ENCODE assay signal across 9 cellular contexts in the genomic region with DNA sequence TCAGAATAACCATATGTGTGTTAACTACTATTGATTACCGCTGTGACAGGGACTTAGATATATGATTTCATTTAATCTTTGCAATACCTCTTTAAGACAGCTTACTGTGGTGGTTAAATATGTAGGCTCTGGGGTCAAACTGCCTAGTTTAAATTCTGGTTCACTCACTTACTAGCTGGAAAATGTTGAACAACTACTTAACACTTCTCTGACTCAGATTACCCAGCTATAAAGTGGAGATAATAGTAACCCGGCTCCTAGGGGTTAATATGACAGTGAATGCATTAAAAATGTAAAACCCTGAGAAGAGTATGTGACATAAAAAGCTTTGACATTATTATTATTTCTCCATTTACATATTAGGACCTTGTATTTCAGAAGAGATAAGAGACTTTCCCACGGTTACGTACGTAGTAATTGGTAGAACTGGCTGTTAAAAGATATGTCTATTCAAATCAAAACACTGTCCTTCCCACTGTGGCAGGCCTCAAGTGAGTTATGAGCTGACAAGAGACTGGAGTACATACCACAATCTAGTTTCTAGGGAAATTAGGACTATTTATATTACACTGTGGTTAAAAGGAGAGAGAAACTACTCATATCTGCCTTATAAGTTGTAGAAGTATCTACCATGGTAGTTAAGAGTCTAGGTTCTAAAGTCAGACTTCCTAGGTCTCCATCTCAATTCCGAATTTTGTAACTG. TPM values are rescaled to one million over a fixed set of nuclear protein-coding genes. Genes with fewer than 3 reads are reported as not detected.
DNase-seq lines count a peak whose midpoint lies in the region; ATAC-seq lines count a peak whose summit lies in the region.
"Had no signal": no experiment of that assay in that cellular context is flagged by ENCODE, and none has a peak within 500 bp of the region (broad histone marks: within the 10 kb centered on the region; RNA-seq: fewer than 3 reads in every experiment).

No MANE protein-coding gene starts in this region.

- no peak overlapping the region for H3K4me3 ChIP-seq in aorta (ENCODE audit: low read length in 2 of 2)

- H3K4me3 Mint-ChIP-seq in activated CD8-positive, alpha-beta memory T cell treated with anti-CD3 and anti-CD28 coated beads, Interleukin-2, amount 10 ng/mL, durations not matched to agents 7 days and 5 days, result no peak overlapping the region
- H3K4me3 Mint-ChIP-seq in stimulated activated effector memory CD8-positive, alpha-beta T cell treated with anti-CD3 and anti-CD28 coated beads, Interleukin-12 subunit alpha, Interleukin-12 subunit beta, amount 100 ng/mL, for 72 hours, result no peak overlapping the region
- H3K4me3 Mint-ChIP-seq: naive thymus-derived CD4-positive, alpha-beta T cell had no signal

- peaks cover 65% of the 10 kb centered on the region for H3K27me3 Mint-ChIP-seq in activated CD8-positive, alpha-beta memory T cell treated with anti-CD3 and anti-CD28 coated beads, Interleukin-2, amount 10 ng/mL, durations not matched to agents 7 days and 5 days

- peak; percentile 61 for DNase-seq in activated CD8-positive, alpha-beta memory T cell treated with anti-CD3 and anti-CD28 coated beads, Interleukin-2, amount 10 ng/mL, durations not matched to agents 7 days and 5 days
- DNase-seq in activated CD8-positive, alpha-beta memory T cell treated with anti-CD3 and anti-CD28 coated beads, Interleukin-2, amount 50 U/mL, for 4 hours, result no peak
- DNase-seq in stimulated activated effector memory CD8-positive, alpha-beta T cell treated with anti-CD3 and anti-CD28 coated beads, Interleukin-12 subunit alpha, Interleukin-12 subunit beta, amount 100 ng/mL, for 72 hours (ENCODE audit: low spot score in 2 of 2), result no peak
- DNase-seq in nucleus accumbens (lab: John Stamatoyannopoulos, UW), result no peak
- DNase-seq in A172 (ENCODE audit: low spot score), result no peak
- DNase-seq in aorta, result no peak
- DNase-seq: naive thymus-derived CD4-positive, alpha-beta T cell had no signal

- no peak for ATAC-seq in activated CD8-positive, alpha-beta memory T cell treated with anti-CD3 and anti-CD28 coated beads, Interleukin-2, amount 10 ng/mL, durations not matched to agents 7 days and 5 days
- ATAC-seq in GM21723 (IDR thresholded peaks at IDR 0.05; ENCODE audit: unreplicated experiment) (peak; percentile 68), HG03378 (IDR thresholded peaks at IDR 0.05; ENCODE audit: unreplicated experiment) (peak; percentile 94), aorta (ENCODE audit: low FRiP score) (no peak)
- ATAC-seq in stimulated activated effector memory CD8-positive, alpha-beta T cell treated with anti-CD3 and anti-CD28 coated beads, Interleukin-12 subunit alpha, Interleukin-12 subunit beta, amount 100 ng/mL, for 72 hours, result peak; percentile 81
- ATAC-seq: naive thymus-derived CD4-positive, alpha-beta T cell had no signal

- no peaks in the 10 kb centered on the region for H3K36me3 ChIP-seq in aorta (ENCODE audit: control insufficient read depth in 1 of 2, insufficient read depth in 2 of 2, low read length in 1 of 2)

- H3K9me3 ChIP-seq in aorta (ENCODE audit: control insufficient read depth, low read length), result no peaks in the 10 kb centered on the region

- H3K27ac Mint-ChIP-seq in activated CD8-positive, alpha-beta memory T cell treated with anti-CD3 and anti-CD28 coated beads, Interleukin-2, amount 10 ng/mL, durations not matched to agents 7 days and 5 days, result no peak overlapping the region
- no peak overlapping the region for H3K27ac Mint-ChIP-seq in stimulated activated effector memory CD8-positive, alpha-beta T cell treated with anti-CD3 and anti-CD28 coated beads, Interleukin-12 subunit alpha, Interleukin-12 subunit beta, amount 100 ng/mL, for 72 hours

- CTCF ChIA-PET in activated CD8-positive, alpha-beta memory T cell treated with anti-CD3 and anti-CD28 coated beads, Interleukin-2, amount 10 ng/mL, durations not matched to agents 7 days and 5 days (lab: Charles Lee), result interaction anchor here (0.9 to 1.9 kb wide), 5 partner anchors 84 to 595 kb away, joined by 3 to 6 read pairs (median 4); no protein-coding TSS in a partner anchor

- peaks cover 20% of the 10 kb centered on the region for H3K4me1 Mint-ChIP-seq in activated CD8-positive, alpha-beta memory T cell treated with anti-CD3 and anti-CD28 coated beads, Interleukin-2, amount 10 ng/mL, durations not matched to agents 7 days and 5 days
- peaks cover 31% of the 10 kb centered on the region for H3K4me1 Mint-ChIP-seq in stimulated activated effector memory CD8-positive, alpha-beta T cell treated with anti-CD3 and anti-CD28 coated beads, Interleukin-12 subunit alpha, Interleukin-12 subunit beta, amount 100 ng/mL, for 72 hours

- intact Hi-C loops in aorta (cut with DNase I), result no loop called here

- H3K27ac ChIP-seq in aorta (ENCODE audit: low read depth in 1 of 2, low read length in 2 of 2), result no peak overlapping the region

- no peaks in the 10 kb centered on the region for H3K36me3 Mint-ChIP-seq in activated CD8-positive, alpha-beta memory T cell treated with anti-CD3 and anti-CD28 coated beads, Interleukin-2, amount 10 ng/mL, durations not matched to agents 7 days and 5 days
- no peaks in the 10 kb centered on the region for H3K36me3 Mint-ChIP-seq in stimulated activated effector memory CD8-positive, alpha-beta T cell treated with anti-CD3 and anti-CD28 coated beads, Interleukin-12 subunit alpha, Interleukin-12 subunit beta, amount 100 ng/mL, for 72 hours
- H3K36me3 Mint-ChIP-seq: naive thymus-derived CD4-positive, alpha-beta T cell had no signal

- 61 to 70% methylated on average over 6 of the region's 6 CpGs for WGBS in aorta, 2 donors

- H3K9me3 Mint-ChIP-seq in activated CD8-positive, alpha-beta memory T cell treated with anti-CD3 and anti-CD28 coated beads, Interleukin-2, amount 10 ng/mL, durations not matched to agents 7 days and 5 days (ENCODE audit: low read depth), result no peaks in the 10 kb centered on the region
- H3K9me3 Mint-ChIP-seq in stimulated activated effector memory CD8-positive, alpha-beta T cell treated with anti-CD3 and anti-CD28 coated beads, Interleukin-12 subunit alpha, Interleukin-12 subunit beta, amount 100 ng/mL, for 72 hours, result no peaks in the 10 kb centered on the region

- H3K27me3 ChIP-seq in aorta (ENCODE audit: control insufficient read depth in 1 of 2, insufficient read depth in 2 of 2, low read length in 1 of 2), result no peaks in the 10 kb centered on the region

- no peaks in the 10 kb centered on the region for H3K4me1 ChIP-seq in aorta (ENCODE audit: control insufficient read depth in 1 of 2, insufficient read depth in 2 of 2, low read length in 2 of 2)

RNA-seq across cellular contexts. Expression of a gene that starts 4.4 kb away (rescaled TPM):
- total RNA-seq in activated CD8-positive, alpha-beta memory T cell treated with anti-CD3 and anti-CD28 coated beads, Interleukin-2, amount 10 ng/mL, durations not matched to agents 7 days and 5 days, result 1 to 10 TPM; 2.4 to 3.2 TPM
- total RNA-seq in A172 (2014; rRNA removed; shearing (Covaris generic)), result 0.41 and 0.43 TPM in 2 replicates
- total RNA-seq in aorta, result 10 to 100 TPM; 10.7 to 35.0 TPM
- polyA plus RNA-seq in aorta, result 1 to 10 TPM; 1.4 to 2.4 TPM

Comparison
In these comparisons a context has a peak if more than half of its experiments do, and no peak if none do; other contexts are left out.
1. ATAC-seq: peak in GM21723 (single experiment), HG03378 (single experiment) and stimulated activated effector memory CD8-positive, alpha-beta T cell treated with anti-CD3 and anti-CD28 coated beads, Interleukin-12 subunit alpha, Interleukin-12 subunit beta, amount 100 ng/mL, for 72 hours (single experiment); none in activated CD8-positive, alpha-beta memory T cell treated with anti-CD3 and anti-CD28 coated beads, Interleukin-2, amount 10 ng/mL, durations not matched to agents 7 days and 5 days (single experiment) and aorta (single experiment).